In the genomic region with DNA sequence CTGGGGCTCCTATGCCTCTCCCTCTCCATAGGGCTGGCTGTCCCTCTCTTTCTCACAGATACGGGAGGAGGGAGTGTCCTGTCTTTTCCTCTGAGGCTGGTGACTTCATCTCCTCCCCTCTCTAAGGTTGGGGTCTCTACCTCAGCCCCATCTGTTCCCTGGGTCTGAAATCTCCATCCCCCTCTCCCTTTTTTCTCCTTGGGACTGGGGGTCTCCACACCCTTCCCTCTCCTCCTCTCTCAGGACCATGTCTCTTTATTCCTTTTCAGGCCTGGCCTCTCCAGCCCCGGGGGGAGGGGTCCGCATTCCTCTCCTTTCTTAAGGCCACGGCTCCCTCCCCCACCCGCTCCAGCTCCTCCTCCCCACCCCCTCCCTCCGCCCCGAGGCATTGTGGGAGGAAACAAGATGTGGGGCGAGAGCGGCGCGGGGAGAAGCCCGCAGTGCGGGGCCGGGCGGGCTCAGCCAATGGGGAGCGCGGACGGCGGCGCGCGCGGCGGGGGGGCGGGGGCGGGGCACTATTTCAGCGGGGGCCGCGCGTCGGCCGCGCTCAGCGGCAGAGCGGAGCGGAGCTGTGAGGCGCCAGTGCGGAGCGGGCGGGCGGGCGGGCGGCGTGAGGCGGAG, we compare ENCODE assay signal across 8 cellular contexts. TPM values are rescaled to one million over a fixed set of nuclear protein-coding genes. Genes with fewer than 3 reads are reported as not detected.
DNase-seq lines count a peak whose midpoint lies in the region; ATAC-seq and TF ChIP-seq lines count a peak whose summit lies in the region.

A gene (plus strand): TSS at position 550 of the 621 bp plus-strand sequence. CDS start 3,672 bp downstream, outside the sequence.

- H3K4me1 Mint-ChIP-seq in activated T-helper 17 cell treated with anti-CD3 and anti-CD28 coated beads, Interleukin-2, amount 50 U/mL, for 72 hours: peaks cover 22% of the 10 kb centered on the region
- H3K4me1 Mint-ChIP-seq in naive thymus-derived CD8-positive, alpha-beta T cell: peaks cover 18 to 37% (median 34%) of the 10 kb centered on the region in 4 donors
- peaks cover 21 to 43% of the 10 kb centered on the region in 2 donors for H3K4me1 Mint-ChIP-seq in stimulated activated naive B cell treated with anti-CD40 and anti-IgM and Interleukin-4, amounts not matched to agents 10 μg/mL and 1 μg/mL and 100 μg/mL, for 72 hours

- ATAC-seq in GM21786 (IDR thresholded peaks at IDR 0.05; ENCODE audit: unreplicated experiment): peak; percentile 60
- ATAC-seq in activated T-helper 17 cell treated with anti-CD3 and anti-CD28 coated beads, Interleukin-2, amount 50 U/mL, for 72 hours (replicated peaks): peak; percentile 85
- ATAC-seq in naive thymus-derived CD8-positive, alpha-beta T cell: peak; percentile 78
- peak; percentile 80 to 85 for ATAC-seq in stimulated activated naive B cell treated with anti-CD40 and anti-IgM and Interleukin-4, amounts not matched to agents 10 μg/mL and 1 μg/mL and 100 μg/mL, for 72 hours (replicated peaks)

- peaks cover 40% of the 10 kb centered on the region for H3K36me3 Mint-ChIP-seq in activated T-helper 17 cell treated with anti-CD3 and anti-CD28 coated beads, Interleukin-2, amount 50 U/mL, for 72 hours (ENCODE audit: low read depth)
- peaks cover 0 to 26% (median 0%) of the 10 kb centered on the region in 3 donors for H3K36me3 Mint-ChIP-seq in naive thymus-derived CD8-positive, alpha-beta T cell
- peaks cover 4 to 15% of the 10 kb centered on the region in 2 donors for H3K36me3 Mint-ChIP-seq in stimulated activated naive B cell treated with anti-CD40 and anti-IgM and Interleukin-4, amounts not matched to agents 10 μg/mL and 1 μg/mL and 100 μg/mL, for 72 hours

- H3K27ac Mint-ChIP-seq in activated T-helper 17 cell treated with anti-CD3 and anti-CD28 coated beads, Interleukin-2, amount 50 U/mL, for 72 hours: peak within 1 kb of the TSS; percentile 74
- peak within 1 kb of the TSS; percentile 52 to 96 (median 90) for H3K27ac Mint-ChIP-seq in naive thymus-derived CD8-positive, alpha-beta T cell
- peak within 1 kb of the TSS; percentile 96 for H3K27ac Mint-ChIP-seq in stimulated activated naive B cell treated with anti-CD40 and anti-IgM and Interleukin-4, amounts not matched to agents 10 μg/mL and 1 μg/mL and 100 μg/mL, for 72 hours

- H3K4me3 ChIP-seq in fibroblast of mammary gland (ENCODE audit: control insufficient read depth, low read depth, low read length): peak within 1 kb of the TSS; percentile 88

- DNase-seq in DMS53 (lab: John Stamatoyannopoulos, UW) (peak; percentile 91), Kasumi-1 (lab: John Stamatoyannopoulos, UW) (peak; percentile 77 to 89), RPMI7951 (ENCODE audit: low read depth) (peak; percentile 88), fibroblast of mammary gland (ENCODE audit: low read depth) (peak; percentile 78)
- peak; percentile 78 to 94 (median 84) for DNase-seq in naive thymus-derived CD8-positive, alpha-beta T cell
- DNase-seq in stimulated activated naive B cell treated with anti-CD40 and anti-IgM and Interleukin-4, amounts not matched to agents 10 μg/mL and 1 μg/mL and 100 μg/mL, for 72 hours: peak; percentile 80

- H3K9me3 Mint-ChIP-seq in activated T-helper 17 cell treated with anti-CD3 and anti-CD28 coated beads, Interleukin-2, amount 50 U/mL, for 72 hours: no peaks in the 10 kb centered on the region
- no peaks in the 10 kb centered on the region for H3K9me3 Mint-ChIP-seq in naive thymus-derived CD8-positive, alpha-beta T cell
- H3K9me3 Mint-ChIP-seq in stimulated activated naive B cell treated with anti-CD40 and anti-IgM and Interleukin-4, amounts not matched to agents 10 μg/mL and 1 μg/mL and 100 μg/mL, for 72 hours: no peaks in the 10 kb centered on the region

- TF ChIP-seq CTCF in fibroblast of mammary gland (conservative IDR thresholded peaks at IDR 0.05; ENCODE audit: control insufficient read depth, insufficient read depth, low read depth, low read length): no peak

- peaks cover 4% of the 10 kb centered on the region for H3K27me3 Mint-ChIP-seq in activated T-helper 17 cell treated with anti-CD3 and anti-CD28 coated beads, Interleukin-2, amount 50 U/mL, for 72 hours
- H3K27me3 Mint-ChIP-seq in naive thymus-derived CD8-positive, alpha-beta T cell: no peaks in the 10 kb centered on the region
- no peaks in the 10 kb centered on the region for H3K27me3 Mint-ChIP-seq in stimulated activated naive B cell treated with anti-CD40 and anti-IgM and Interleukin-4, amounts not matched to agents 10 μg/mL and 1 μg/mL and 100 μg/mL, for 72 hours

- POLR2A ChIA-PET in naive thymus-derived CD8-positive, alpha-beta T cell (lab: Charles Lee): interaction anchor here (0.6 to 1.7 kb wide), 6 partner anchors 17 to 1480 kb away, joined by 3 to 23 read pairs (median 3); a partner anchor contains a TSS

- peak within 1 kb of the TSS; percentile 85 for H3K4me3 Mint-ChIP-seq in activated T-helper 17 cell treated with anti-CD3 and anti-CD28 coated beads, Interleukin-2, amount 50 U/mL, for 72 hours
- H3K4me3 Mint-ChIP-seq in naive thymus-derived CD8-positive, alpha-beta T cell: peak within 1 kb of the TSS; percentile 80 to 97 (median 88)
- H3K4me3 Mint-ChIP-seq in stimulated activated naive B cell treated with anti-CD40 and anti-IgM and Interleukin-4, amounts not matched to agents 10 μg/mL and 1 μg/mL and 100 μg/mL, for 72 hours: peak within 1 kb of the TSS; percentile 85 to 91

RNA-seq across cellular contexts. Expression of the gene that starts here (rescaled TPM):
- 7.6 and 8.0 TPM in 2 replicates for total RNA-seq in RPMI7951 (2014; rRNA removed; shearing (Covaris generic))
- total RNA-seq in activated T-helper 17 cell treated with anti-CD3 and anti-CD28 coated beads, Interleukin-2, amount 50 U/mL, for 72 hours: 10 to 100 TPM; 24.3 to 27.1 TPM
- 10 to 100 TPM; 35.3 to 36.5 TPM for total RNA-seq in naive thymus-derived CD8-positive, alpha-beta T cell
- polyA plus RNA-seq in naive thymus-derived CD8-positive, alpha-beta T cell: 1 to 10 TPM; 1.1 to 1.3 (median 1.2) TPM

Comparison
In these comparisons a context has a peak if more than half of its experiments do, and no peak if none do; other contexts are left out.
1. Peak in every context shown above with its lines: DNase-seq, ATAC-seq and H3K4me3 ChIP-seq.